8 cellular contexts compared by ENCODE assay signal in the genomic region with DNA sequence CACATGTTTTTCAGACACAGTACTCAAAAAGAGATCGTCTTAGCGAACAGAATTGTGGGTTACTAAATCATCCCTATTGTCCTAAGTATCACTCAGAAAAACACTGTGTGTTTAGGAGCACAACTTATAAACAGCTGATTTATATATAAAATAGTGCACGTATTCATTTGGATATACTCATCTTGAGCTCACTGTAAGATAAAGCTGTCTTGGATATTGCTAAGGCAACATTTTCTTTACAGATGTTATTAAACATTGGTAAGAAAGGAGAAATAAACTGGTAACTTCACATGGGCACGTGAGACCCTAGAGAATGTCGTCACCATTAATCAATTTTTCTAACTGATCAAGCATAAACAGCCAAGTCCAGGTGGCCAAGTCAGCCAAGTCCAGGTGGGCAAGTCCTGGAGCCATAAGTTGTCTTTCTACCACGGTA. TPM values are rescaled to one million over a fixed set of nuclear protein-coding genes. Genes with fewer than 3 reads are reported as not detected.
DNase-seq lines count a peak whose midpoint lies in the region; ATAC-seq and TF ChIP-seq lines count a peak whose summit lies in the region.

No MANE protein-coding gene starts in this region.

- no peaks in the 10 kb centered on the region for H3K9me3 ChIP-seq in mononuclear cell (ENCODE audit: low read depth, low read length)

- peak overlapping the region; percentile 95 for H3K27ac ChIP-seq in brain microvascular endothelial cell

- peak; percentile 0 for ATAC-seq in HG03460 (IDR thresholded peaks at IDR 0.05; ENCODE audit: unreplicated experiment)
- ATAC-seq in GM19035 (IDR thresholded peaks at IDR 0.05; ENCODE audit: unreplicated experiment) = no peak

- TF ChIP-seq CTCF in brain microvascular endothelial cell (IDR thresholded peaks at IDR 0.05; ENCODE audit: low read depth, low read length, missing control alignments) = no peak

- peaks cover 18% of the 10 kb centered on the region for H3K4me1 ChIP-seq in mononuclear cell (ENCODE audit: insufficient read depth, low read length)

- in situ Hi-C loops in brain microvascular endothelial cell (cut with HindIII; ENCODE audit: low pct_ligation_motif_present, low sequenced_read_pairs) = no loop called here

- H3K4me3 ChIP-seq in brain microvascular endothelial cell (ENCODE audit: low read depth, low read length) (peak overlapping the region; percentile 85), mononuclear cell (ENCODE audit: low read length) (peak overlapping the region; percentile 48)

- H3K27me3 ChIP-seq in brain microvascular endothelial cell (replicated peaks) (no peaks in the 10 kb centered on the region), mononuclear cell (ENCODE audit: insufficient read depth, low read length) (peaks cover 34% of the 10 kb centered on the region)

- no peaks in the 10 kb centered on the region for H3K36me3 ChIP-seq in brain microvascular endothelial cell (replicated peaks)

- peak; percentile 28 for DNase-seq in ELR (ENCODE audit: low read depth)
- DNase-seq in brain microvascular endothelial cell = no peak
- no peak for DNase-seq in NCI-H2081 treated with DMSO at 0.1 percent for 48 hours (lab: John Stamatoyannopoulos, UW)
- DNase-seq in NOMO-1 treated with dmso at 0.1 percent for 144 hours (lab: John Stamatoyannopoulos, UW; ENCODE audit: unreplicated experiment) = no peak
- DNase-seq in NCI-H774 (lab: John Stamatoyannopoulos, UW) = no peak

RNA-seq across cellular contexts. Expression of a gene that starts 1.7 kb away (rescaled TPM):
- 8.7 TPM for total RNA-seq in mononuclear cell
